22 cellular contexts compared by ENCODE assay signal in genomic region chr2:7658486-7658885, GRCh38.
"Had no signal": no experiment of that assay in that cellular context is flagged by ENCODE, and none has a peak within 500 bp of the region (broad histone marks: within the 10 kb centered on the region; RNA-seq: fewer than 3 reads in every experiment).

No MANE protein-coding gene starts in this region.

- H3K4me1 ChIP-seq: esophagus squamous epithelium, heart right ventricle, left ventricle myocardium inferior, prostate gland, suprapubic skin, transverse colon, uterus had no signal

- DNase-seq: activated CD4-positive, alpha-beta T cell treated with anti-CD3 and anti-CD28 coated beads, Interleukin-2, amount 50 U/mL, for 1 hour; activated naive CD4-positive, alpha-beta T cell treated with Interleukin-2 at 50 U/mL for 16 hours; anterior cingulate cortex; cerebellar nuclear complex; effector memory CD4-positive, alpha-beta T cell; esophagus squamous epithelium; heart right ventricle; immature natural killer cell; kidney glomerular epithelial cell; left ventricle myocardium inferior; mammary epithelial cell; right cardiac atrium; T-helper 9 cell; transverse colon; uterus had no signal

- H3K9me3 ChIP-seq: prostate gland, suprapubic skin, transverse colon, uterus had no signal

- H3K36me3 ChIP-seq: esophagus squamous epithelium, heart right ventricle, left ventricle myocardium inferior, prostate gland, suprapubic skin, transverse colon, uterus had no signal

- H3K4me3 ChIP-seq: esophagus squamous epithelium, heart right ventricle, left ventricle myocardium inferior, prostate gland, skin epidermis, suprapubic skin, transverse colon, uterus had no signal

- H3K27ac ChIP-seq: esophagus squamous epithelium, heart right ventricle, left ventricle myocardium inferior, prostate gland, suprapubic skin, transverse colon, uterus had no signal

- H3K4me3 Mint-ChIP-seq: dendritic cell treated with granulocyte-macrophage colony-stimulating factor and Interleukin-4, amounts not matched to agents 40 ng/mL and 50 ng/mL, for 4 days; immature natural killer cell; neural crest cell; stimulated activated naive CD8-positive, alpha-beta T cell treated with anti-CD3 and anti-CD28 coated beads, Interleukin-15, Interleukin-2, amounts not matched to agents 100 ng/mL and 50 ng/mL, for 24 hours had no signal

- H3K27me3 Mint-ChIP-seq: dendritic cell treated with granulocyte-macrophage colony-stimulating factor and Interleukin-4, amounts not matched to agents 40 ng/mL and 50 ng/mL, for 4 days; stimulated activated naive CD8-positive, alpha-beta T cell treated with anti-CD3 and anti-CD28 coated beads, Interleukin-15, Interleukin-2, amounts not matched to agents 100 ng/mL and 50 ng/mL, for 24 hours had no signal

- H3K27me3 ChIP-seq: heart right ventricle, suprapubic skin, transverse colon, uterus had no signal

- H3K27ac Mint-ChIP-seq: activated T-helper 2 cell treated with anti-CD3 and anti-CD28 coated beads, Interferon-gamma antibody, Interleukin-2, Interleukin-4, amounts not matched to agents 10 μg/mL and 5 μg/mL and 100 μg/mL, durations not matched to agents 14 hours and 24 hours and 36 hours; dendritic cell treated with granulocyte-macrophage colony-stimulating factor and Interleukin-4, amounts not matched to agents 40 ng/mL and 50 ng/mL, for 4 days; immature natural killer cell; stimulated activated naive CD8-positive, alpha-beta T cell treated with anti-CD3 and anti-CD28 coated beads, Interleukin-15, Interleukin-2, amounts not matched to agents 100 ng/mL and 50 ng/mL, for 24 hours had no signal

- ATAC-seq: heart right ventricle, right cardiac atrium had no signal
